In the genomic region with DNA sequence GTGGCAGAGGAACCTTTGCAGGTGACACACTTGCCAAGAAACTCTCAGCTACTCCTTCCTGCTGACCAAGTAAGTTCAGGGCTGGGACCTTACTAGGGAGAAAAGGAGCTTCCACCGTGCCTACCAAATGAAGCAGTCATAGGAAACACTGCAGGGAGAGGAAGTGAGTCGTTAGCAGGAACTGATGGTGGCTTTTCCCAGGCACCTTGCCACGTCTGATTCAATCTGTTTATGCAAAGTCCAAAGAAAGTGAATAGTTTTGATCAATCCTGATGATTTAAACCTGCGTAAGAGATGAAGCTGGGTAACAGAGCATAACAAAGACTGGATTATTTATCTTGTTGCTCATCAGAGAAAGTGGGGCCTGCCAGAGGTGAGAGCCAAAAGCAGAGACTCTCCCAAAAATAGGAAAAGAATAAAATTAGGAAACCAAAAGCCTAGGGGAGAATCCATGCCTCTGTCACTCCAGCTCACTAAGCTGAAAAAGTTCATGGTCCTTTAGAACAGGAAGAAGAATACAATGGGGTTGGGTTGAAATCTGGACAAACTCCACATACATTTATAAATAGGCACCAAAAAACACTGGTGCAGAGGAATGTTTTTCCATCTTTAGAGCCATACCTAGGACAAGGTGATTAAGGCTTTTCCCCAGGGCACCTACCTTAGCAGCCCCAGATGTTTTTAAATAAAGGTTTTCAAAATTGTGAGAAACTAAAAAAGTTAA, we compare ENCODE assay signal across 9 cellular contexts. TPM values are rescaled to one million over a fixed set of nuclear protein-coding genes. Genes with fewer than 3 reads are reported as not detected.
DNase-seq lines count a peak whose midpoint lies in the region; ATAC-seq and TF ChIP-seq lines count a peak whose summit lies in the region.
"Had no signal": no experiment of that assay in that cellular context is flagged by ENCODE, and none has a peak within 500 bp of the region (broad histone marks: within the 10 kb centered on the region; RNA-seq: fewer than 3 reads in every experiment).

No MANE protein-coding gene starts in this region.

- no CpG with 5 or more reads among the region's 4 CpGs for WGBS in H9 (ENCODE audit: extremely low coverage, insufficient read length, low lambda C conversion rate)

- H3K36me3 ChIP-seq in skeletal muscle tissue (ENCODE audit: control insufficient read depth in 3 of 3, insufficient read depth in 3 of 3, low read length in 3 of 3): no peaks in the 10 kb centered on the region

- H2AK5ac ChIP-seq in H9 (ENCODE audit: insufficient read length, low read length): no peak overlapping the region

- H4K8ac ChIP-seq in H9 (replicated peaks; ENCODE audit: insufficient read length, low read depth, low read length): no peak overlapping the region

- no peak overlapping the region for H2BK15ac ChIP-seq in H9 (ENCODE audit: low read depth, low read length)

- peaks cover 9% of the 10 kb centered on the region in 2 experiments for H3K4me1 Mint-ChIP-seq in H9

- H3K4me3 ChIP-seq in skeletal muscle tissue (ENCODE audit: low read length in 3 of 3): no peak overlapping the region

- H3K23ac ChIP-seq in H9 (ENCODE audit: insufficient read length, low read depth, low read length): no peak overlapping the region

- no peak overlapping the region for H3K18ac ChIP-seq in H9 (ENCODE audit: insufficient read length, low read depth, low read length)

- H3K4me1 ChIP-seq in H9 (ENCODE audit: insufficient read depth, low read length) (no peaks in the 10 kb centered on the region; the same call in 1 of the 2 replicates), foreskin keratinocyte (peaks cover 22% of the 10 kb centered on the region), skeletal muscle tissue (ENCODE audit: control insufficient read depth in 3 of 3, insufficient read depth in 3 of 3, low read length in 3 of 3) (peaks cover 13 to 33% (median 19%) of the 10 kb centered on the region in 3 donors)

- H2BK5ac ChIP-seq in H9 (ENCODE audit: insufficient read length, low read length): no peak overlapping the region

- H4K20me1 ChIP-seq in H9 (ENCODE audit: control insufficient read depth, insufficient read depth, insufficient read length): no peaks in the 10 kb centered on the region

- peak; percentile 87 for ATAC-seq in foreskin keratinocyte

- no peak overlapping the region for H3K4me2 ChIP-seq in H9 (ENCODE audit: insufficient read depth, insufficient read length, low read length)

- H3K27me3 ChIP-seq in H9 (ENCODE audit: insufficient read depth, low read length) (no peaks in the 10 kb centered on the region), foreskin keratinocyte (no peaks in the 10 kb centered on the region), skeletal muscle tissue (ENCODE audit: control insufficient read depth in 3 of 3, insufficient read depth in 3 of 3, low read length in 3 of 3) (no peaks in the 10 kb centered on the region)

- no peaks in the 10 kb centered on the region for H3K23me2 ChIP-seq in H9 (ENCODE audit: insufficient read length, low read depth, low read length, poor library complexity, severe bottlenecking)

- no peak overlapping the region for H3K27ac ChIP-seq in H9 (ENCODE audit: insufficient read length, low read depth, low read length)
- peak overlapping the region; percentile 92 for H3K27ac ChIP-seq in foreskin keratinocyte
- H3K27ac ChIP-seq in skeletal muscle tissue (ENCODE audit: low read depth, low read length): peak overlapping the region; percentile 59

- no peak overlapping the region for H4K5ac ChIP-seq in H9 (ENCODE audit: insufficient read length, low read depth, low read length)

- TF ChIP-seq CTCF in H9 (conservative IDR thresholded peaks at IDR 0.05) (no peak), foreskin keratinocyte (conservative IDR thresholded peaks at IDR 0.05) (no peak)

- H3K9me3 ChIP-seq in H9 (ENCODE audit: control insufficient read depth, low read depth, low read length) (no peaks in the 10 kb centered on the region), skeletal muscle tissue (ENCODE audit: control insufficient read depth in 3 of 3, low read length in 3 of 3) (no peaks in the 10 kb centered on the region)

- DNase-seq in H9 (peak; percentile 46), SW 1271 (lab: John Stamatoyannopoulos, UW) (peak; percentile 90 to 94), foreskin keratinocyte (peak; percentile 92 to 97), foreskin melanocyte (no peak), occipital lobe (lab: John Stamatoyannopoulos, UW) (no peak), NCI-H1930 (lab: John Stamatoyannopoulos, UW) (no peak)
- no peak for DNase-seq in activated CD4-positive, alpha-beta T cell treated with anti-CD3 and anti-CD28 coated beads, Interleukin-2, amount 50 U/mL, for 4 hours

- H2BK12ac ChIP-seq in H9 (ENCODE audit: insufficient read length, low read depth, low read length): no peak overlapping the region

- no peaks in the 10 kb centered on the region for H3K27me3 Mint-ChIP-seq in H9 (ENCODE audit: low read depth)

- no peak overlapping the region for H3K4ac ChIP-seq in H9 (ENCODE audit: low read depth, low read length)

- H3K27ac Mint-ChIP-seq in H9: peak overlapping the region in 1 of 3 experiments; percentile 56; a peak in 3 of 7 replicates

- peak overlapping the region in 1 of 2 experiments; percentile 19; a peak in 1 of 5 replicates for H3K4me3 Mint-ChIP-seq in H9

- H2BK20ac ChIP-seq in H9 (ENCODE audit: low read depth, low read length, poor library complexity, severe bottlenecking): no peak overlapping the region

- H3K79me2 ChIP-seq in H9 (ENCODE audit: insufficient read depth, low read length): no peaks in the 10 kb centered on the region

- H3T11ph ChIP-seq in H9 (ENCODE audit: low read length): no peak overlapping the region

- no peaks in the 10 kb centered on the region for H3K9me3 Mint-ChIP-seq in H9

- no peak overlapping the region for H2AFZ ChIP-seq in H9 (ENCODE audit: low read length)

- H3K9ac ChIP-seq in H9 (ENCODE audit: extremely low read depth, insufficient read length, low read length) (no peak overlapping the region), skeletal muscle tissue (ENCODE audit: low read depth in 1 of 3, low read length in 3 of 3) (peak overlapping the region in 2 of 3 donors; percentile 28 to 35)

- H3K56ac ChIP-seq in H9 (ENCODE audit: insufficient read length, low read depth, low read length): no peak overlapping the region

- no peak overlapping the region for H2BK120ac ChIP-seq in H9 (ENCODE audit: low read depth, low read length, poor library complexity, severe bottlenecking)

- no peak overlapping the region for H3K14ac ChIP-seq in H9 (ENCODE audit: insufficient read depth, low read length)

- H3K36me3 Mint-ChIP-seq in H9 (ENCODE audit: insufficient read depth in 1 of 3, low read depth in 3 of 3): no peaks in the 10 kb centered on the region

- no peak overlapping the region for H4K91ac ChIP-seq in H9 (ENCODE audit: insufficient read length, low read depth, low read length)

- no peaks in the 10 kb centered on the region for H3K79me1 ChIP-seq in H9 (ENCODE audit: insufficient read depth, low read depth, low read length, poor library complexity, severe bottlenecking)

RNA-seq across cellular contexts. Expression of a gene that starts 9.3 kb away (rescaled TPM):
- 56.2 and 58.3 TPM in 2 replicates for total RNA-seq in H9 (2021)
- 70.9 and 71.2 TPM in 2 replicates for total RNA-seq in foreskin keratinocyte
- polyA plus RNA-seq in foreskin keratinocyte: 86.7 and 95.1 TPM in 2 replicates
- total RNA-seq in skeletal muscle tissue: 34.4 TPM
- total RNA-seq in occipital lobe: 36.8 TPM

RNA-seq across cellular contexts. Expression of a gene that starts 34.2 kb away (rescaled TPM):
- total RNA-seq in H9 (2021) (2.4 and 2.5 TPM in 2 replicates), foreskin keratinocyte (12.1 and 15.0 TPM in 2 replicates), skeletal muscle tissue (11.0 TPM), occipital lobe (8.7 TPM)
- 8.4 and 10.2 TPM in 2 replicates for polyA plus RNA-seq in foreskin keratinocyte

RNA-seq across cellular contexts. Expression of a gene that starts 47.8 kb away (rescaled TPM):
- 0.07 TPM in 1 of 2 replicates, not detected in the other for total RNA-seq in H9 (2021)
- total RNA-seq in foreskin keratinocyte: 0.04 TPM in 1 of 2 replicates, not detected in the other
- polyA plus RNA-seq in foreskin keratinocyte: 0.08 TPM in 1 of 2 replicates, not detected in the other
- total RNA-seq in skeletal muscle tissue: not detected
- under 0.01 TPM for total RNA-seq in occipital lobe
- total RNA-seq: T-helper 2 cell treated with Interferon-gamma antibody and Interleukin-4, amounts not matched to agents 100 ng/mL and 5 ng/mL, for 36 hours had no signal

Comparison
In these comparisons a context has a peak if more than half of its experiments do, and no peak if none do; other contexts are left out.
1. DNase-seq: peak in H9 (single experiment), SW 1271 (2 of 2) and foreskin keratinocyte (2 of 2); none in foreskin melanocyte (single experiment), occipital lobe (single experiment), activated CD4-positive, alpha-beta T cell treated with anti-CD3 and anti-CD28 coated beads, Interleukin-2, amount 50 U/mL, for 4 hours (0 of 2) and NCI-H1930 (0 of 2).